In the genomic region with DNA sequence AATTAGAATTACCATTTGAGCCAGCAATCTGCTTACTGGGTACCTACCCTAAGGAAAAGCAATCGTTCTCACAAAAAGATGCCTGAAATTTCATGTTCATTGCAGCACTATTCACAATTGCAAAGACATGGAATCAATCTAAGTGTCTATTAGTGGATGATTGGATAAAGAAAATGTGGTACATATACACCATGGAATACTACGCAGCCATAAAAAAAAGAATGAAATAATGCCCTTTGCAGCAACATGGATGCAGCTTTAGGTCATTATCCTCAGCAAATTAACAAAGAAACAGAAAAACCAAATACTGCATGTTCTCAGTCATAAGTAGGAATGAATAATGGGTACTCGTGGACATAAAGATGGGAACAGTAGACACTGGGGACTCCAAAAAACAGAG, we compare ENCODE assay signal across 28 cellular contexts.
DNase-seq lines count a peak whose midpoint lies in the region; ATAC-seq, FAIRE-seq and TF ChIP-seq lines count a peak whose summit lies in the region.
"Had no signal": no experiment of that assay in that cellular context is flagged by ENCODE, and none has a peak within 500 bp of the region (broad histone marks: within the 10 kb centered on the region; RNA-seq: fewer than 3 reads in every experiment).

No MANE protein-coding gene starts in this region.

- POLR2A ChIA-PET in HCT116 (lab: Charles Lee): no interaction called here
- POLR2A ChIA-PET in HEK293 (lab: Yijun Ruan, JAX): no interaction called here
- POLR2A ChIA-PET in K562 (lab: Yijun Ruan, JAX): no interaction called here
- POLR2A ChIA-PET in naive thymus-derived CD8-positive, alpha-beta T cell (lab: Charles Lee): no interaction called here

- peaks cover 0 to 5% of the 10 kb centered on the region in 2 experiments; a peak in 1 of 4 replicates for H3K9me3 ChIP-seq in HCT116 (ENCODE audit: control insufficient read depth in 1 of 2, insufficient read depth in 1 of 2, low read depth in 1 of 2, low read length in 2 of 2)
- no peaks in the 10 kb centered on the region for H3K9me3 ChIP-seq in HEK293 (ENCODE audit: control insufficient read depth, insufficient read depth, low read depth, low read length)
- H3K9me3 ChIP-seq in K562 (replicated peaks; ENCODE audit: control insufficient read depth, insufficient read depth, low read depth, low read length): no peaks in the 10 kb centered on the region
- H3K9me3 ChIP-seq in spleen: peaks cover 0 to 5% (median 0%) of the 10 kb centered on the region in 8 donors
- H3K9me3 ChIP-seq: BE2C, BLaER1 had no signal

- TF ChIP-seq EP300 in K562 (IDR thresholded peaks at IDR 0.05; ENCODE audit: low read length): no peak

- no peaks in the 10 kb centered on the region for H3K27me3 ChIP-seq in HCT116 (ENCODE audit: insufficient read depth, low read length)
- H3K27me3 ChIP-seq in K562 (ENCODE audit: control insufficient read depth in 2 of 2, insufficient read depth in 2 of 2, low read length in 2 of 2): no peaks in the 10 kb centered on the region
- H3K27me3 ChIP-seq in spleen (replicated peaks in 1 of 7): no peaks in the 10 kb centered on the region
- H3K27me3 ChIP-seq: BE2C, BLaER1 had no signal

- H3K9me2 ChIP-seq in HCT116 (ENCODE audit: insufficient read depth): no peaks in the 10 kb centered on the region

- H3K79me2 ChIP-seq in HCT116 (ENCODE audit: insufficient read depth, low read length): no peaks in the 10 kb centered on the region
- no peaks in the 10 kb centered on the region for H3K79me2 ChIP-seq in K562 (ENCODE audit: control insufficient read depth, insufficient read depth, low read length)

- intact Hi-C loops in HCT116 (cut with micrococcal nuclease): no loop called here
- intact Hi-C loops in K562 (cut with micrococcal nuclease): no loop called here
- intact Hi-C loops in spleen (cut with DNase I; ENCODE audit: low total_unique reads): no loop called here

- H3K36me3 Mint-ChIP-seq in stimulated activated memory B cell treated with anti-CD40 and anti-IgM and Interleukin-4, amounts not matched to agents 10 μg/mL and 1 μg/mL and 100 μg/mL, for 72 hours: peaks cover 5% of the 10 kb centered on the region
- peaks cover 0 to 4% (median 3%) of the 10 kb centered on the region in 3 donors for H3K36me3 Mint-ChIP-seq in naive thymus-derived CD8-positive, alpha-beta T cell
- H3K36me3 Mint-ChIP-seq: CD14-positive monocyte; CD4-positive, alpha-beta memory T cell; CD8-positive, alpha-beta memory T cell had no signal

- H2AFZ ChIP-seq in HCT116 (ENCODE audit: low read depth, low read length, poor library complexity, severe bottlenecking) (no peak overlapping the region), K562 (ENCODE audit: low read depth, low read length) (no peak overlapping the region)

- TF ChIP-seq CTCF in HCT116 (IDR thresholded peaks at IDR 0.05 in 2 of 3, conservative IDR thresholded peaks at IDR 0.05 in 1 of 3; ENCODE audit: borderline replicate concordance in 1 of 3, insufficient read depth in 1 of 3, low read depth in 2 of 3, low read length in 2 of 3): no peak
- TF ChIP-seq CTCF in HEK293 (tag by site-specific recombination; IDR thresholded peaks at IDR 0.05): no peak
- TF ChIP-seq CTCF in K562 (IDR thresholded peaks at IDR 0.05 in 2 of 3, conservative IDR thresholded peaks at IDR 0.05 in 1 of 3; ENCODE audit: insufficient read depth in 2 of 3, low read depth in 1 of 3, low read length in 3 of 3): no peak
- TF ChIP-seq CTCF in spleen (IDR thresholded peaks at IDR 0.05 in 8 of 11, conservative IDR thresholded peaks at IDR 0.05 in 3 of 11): no peak

- FAIRE-seq in K562 (lab: Jason Lieb, UNC): no peak
- FAIRE-seq: A204.1, GM12878, GM12892, GM18507 had no signal

- no peak overlapping the region for H3K4me3 Mint-ChIP-seq in stimulated activated memory B cell treated with anti-CD40 and anti-IgM and Interleukin-4, amounts not matched to agents 10 μg/mL and 1 μg/mL and 100 μg/mL, for 72 hours
- H3K4me3 Mint-ChIP-seq in naive thymus-derived CD8-positive, alpha-beta T cell: no peak overlapping the region
- H3K4me3 Mint-ChIP-seq: CD14-positive monocyte; CD4-positive, alpha-beta memory T cell; CD4-positive, CD25-positive, alpha-beta regulatory T cell; CD8-positive, alpha-beta memory T cell had no signal

- 41% methylated on average over 3 of the region's 3 CpGs for WGBS in K562 (ENCODE audit: insufficient coverage, low coverage, missing lambda C conversion rate)
- WGBS in spleen, 5 donors: 77 to 96% (median 92%) methylated on average over 3 of the region's 3 CpGs

- in situ Hi-C loops in K562 (cut with MboI): no loop called here

- H3K4me2 ChIP-seq in HCT116 (ENCODE audit: low read length) (peak overlapping the region; percentile 50; the same call in 1 of the 2 replicates), K562 (ENCODE audit: insufficient read depth, low read length) (no peak overlapping the region)
- H3K4me2 ChIP-seq: BLaER1 had no signal

- peak overlapping the region; percentile 9 for H3K27ac Mint-ChIP-seq in stimulated activated memory B cell treated with anti-CD40 and anti-IgM and Interleukin-4, amounts not matched to agents 10 μg/mL and 1 μg/mL and 100 μg/mL, for 72 hours
- peak overlapping the region in 2 of 10 donors; percentile 22 to 51 for H3K27ac Mint-ChIP-seq in naive thymus-derived CD8-positive, alpha-beta T cell

- no peaks in the 10 kb centered on the region for H3K9me1 ChIP-seq in K562 (ENCODE audit: control insufficient read depth, insufficient read depth, low read length)

- ATAC-seq in HCT116 (no peak), K562 (no peak)
- ATAC-seq in stimulated activated memory B cell treated with anti-CD40 and anti-IgM and Interleukin-4, amounts not matched to agents 10 μg/mL and 1 μg/mL and 100 μg/mL, for 72 hours: no peak
- ATAC-seq in naive thymus-derived CD8-positive, alpha-beta T cell: no peak
- ATAC-seq: GM12878 had no signal

- peaks cover 9% of the 10 kb centered on the region for H3K4me1 Mint-ChIP-seq in stimulated activated memory B cell treated with anti-CD40 and anti-IgM and Interleukin-4, amounts not matched to agents 10 μg/mL and 1 μg/mL and 100 μg/mL, for 72 hours
- H3K4me1 Mint-ChIP-seq in naive thymus-derived CD8-positive, alpha-beta T cell: peaks cover 0 to 8% (median 0%) of the 10 kb centered on the region in 4 donors
- H3K4me1 Mint-ChIP-seq: CD8-positive, alpha-beta memory T cell had no signal

- TF ChIP-seq POLR2A in HCT116 (IDR thresholded peaks at IDR 0.05; ENCODE audit: borderline replicate concordance, extremely low read depth, insufficient read depth, insufficient read length) (no peak), K562 (conservative IDR thresholded peaks at IDR 0.05) (no peak), spleen (IDR thresholded peaks at IDR 0.05) (no peak)

- BruUV-seq in HCT116 (replicated peaks; lab: Mats Ljungman, UMichigan) (no TSS peak), K562 (replicated peaks; lab: Mats Ljungman, UMichigan) (no TSS peak)

- H3K27ac ChIP-seq in HCT116 (ENCODE audit: low read depth, low read length): no peak overlapping the region
- no peak overlapping the region for H3K27ac ChIP-seq in HEK293 (ENCODE audit: extremely low read depth, low read depth, low read length)
- H3K27ac ChIP-seq in K562 (ENCODE audit: extremely low read depth, low read depth, low read length): no peak overlapping the region
- no peak overlapping the region for H3K27ac ChIP-seq in spleen
- H3K27ac ChIP-seq: BLaER1 had no signal

- H4K20me1 ChIP-seq in HCT116 (ENCODE audit: insufficient read depth) (no peaks in the 10 kb centered on the region), K562 (replicated peaks; ENCODE audit: control insufficient read depth, insufficient read depth, low read length) (no peaks in the 10 kb centered on the region)
- H4K20me1 ChIP-seq: BLaER1 had no signal

- H3K4me3 ChIP-seq in HCT116 (replicated peaks in 1 of 2; ENCODE audit: low read depth in 1 of 2, low read length in 2 of 2) (no peak overlapping the region), HEK293 (ENCODE audit: low read depth, low read length) (no peak overlapping the region), K562 (no peak overlapping the region), spleen (no peak overlapping the region)
- H3K4me3 ChIP-seq: BLaER1, GM12878 had no signal

- peaks cover 3% of the 10 kb centered on the region for H3K9me3 Mint-ChIP-seq in stimulated activated memory B cell treated with anti-CD40 and anti-IgM and Interleukin-4, amounts not matched to agents 10 μg/mL and 1 μg/mL and 100 μg/mL, for 72 hours
- peaks cover 0 to 11% (median 4%) of the 10 kb centered on the region in 9 donors for H3K9me3 Mint-ChIP-seq in naive thymus-derived CD8-positive, alpha-beta T cell

- no peak for TF ChIP-seq RAD21 in HCT116 (IDR thresholded peaks at IDR 0.05; ENCODE audit: low read depth)
- TF ChIP-seq RAD21 in K562 (CRISPR knock-in tag; conservative IDR thresholded peaks at IDR 0.05 in 1 of 2, IDR thresholded peaks at IDR 0.05 in 1 of 2): no peak

- H3K9ac ChIP-seq in HCT116 (ENCODE audit: low read length): no peak overlapping the region
- H3K9ac ChIP-seq in K562 (ENCODE audit: insufficient read depth in 1 of 2, low read depth in 2 of 2, low read length in 2 of 2): no peak overlapping the region
- H3K9ac ChIP-seq: BLaER1 had no signal

- peaks cover 2 to 36% of the 10 kb centered on the region in 2 experiments; a peak in 3 of 4 replicates for H3K4me1 ChIP-seq in HCT116 (ENCODE audit: control insufficient read depth in 1 of 2, insufficient read depth in 2 of 2, low read length in 2 of 2)
- H3K4me1 ChIP-seq in HEK293 (ENCODE audit: control insufficient read depth, insufficient read depth, low read length): no peaks in the 10 kb centered on the region
- no peaks in the 10 kb centered on the region; a peak in 2 of 5 replicates for H3K4me1 ChIP-seq in K562 (replicated peaks in 1 of 2; ENCODE audit: control insufficient read depth in 2 of 2, insufficient read depth in 2 of 2, low read length in 2 of 2)
- no peaks in the 10 kb centered on the region for H3K4me1 ChIP-seq in spleen
- H3K4me1 ChIP-seq: BE2C had no signal

- H3K36me3 ChIP-seq in HCT116 (ENCODE audit: control insufficient read depth in 1 of 2, insufficient read depth in 2 of 2, low read length in 2 of 2) (no peaks in the 10 kb centered on the region), HEK293 (ENCODE audit: control insufficient read depth in 2 of 2, insufficient read depth in 1 of 2, low read length in 2 of 2) (no peaks in the 10 kb centered on the region), K562 (ENCODE audit: control insufficient read depth, insufficient read depth, low read length) (no peaks in the 10 kb centered on the region), spleen (no peaks in the 10 kb centered on the region)
- H3K36me3 ChIP-seq: BE2C, BLaER1 had no signal

- RAD21 ChIA-PET in HCT116 (lab: Charles Lee; ENCODE audit: low non-redundant PET in 1 of 2, low total read pairs in 2 of 2, uncharacterized antibody in 2 of 2, unreplicated experiment in 2 of 2): no interaction called here

- DNase-seq in HCT116 (ENCODE audit: low read depth, low spot score) (no peak), K562 (ENCODE audit: extremely low read depth in 1 of 4, low spot score in 3 of 4) (no peak), spleen (no peak)
- DNase-seq in naive thymus-derived CD8-positive, alpha-beta T cell: no peak
- DNase-seq in activated effector memory CD4-positive, alpha-beta T cell treated with Interleukin-2 at 50 U/mL for 16 hours: no peak
- DNase-seq: 8988T; ACHN; BE2C; C1 segment of cervical spinal cord; CD4-positive, alpha-beta memory T cell; CD4-positive, CD25-positive, alpha-beta regulatory T cell; CD8-positive, alpha-beta memory T cell; COR-L47; DMS 273 treated with DMSO at 0.1 percent for 48 hours; DMS153; DMS53; DMS79; DND-41; EL; GDM1 had no signal

- CTCF ChIA-PET in HCT116 (lab: Charles Lee) (no interaction called here), HEK293 (lab: Yijun Ruan, JAX) (no interaction called here), K562 (lab: Yijun Ruan, JAX; ENCODE audit: low intra/inter-chr PET ratio) (no interaction called here)

- H3K27me3 Mint-ChIP-seq in stimulated activated memory B cell treated with anti-CD40 and anti-IgM and Interleukin-4, amounts not matched to agents 10 μg/mL and 1 μg/mL and 100 μg/mL, for 72 hours: no peaks in the 10 kb centered on the region
- H3K27me3 Mint-ChIP-seq in naive thymus-derived CD8-positive, alpha-beta T cell: no peaks in the 10 kb centered on the region
- H3K27me3 Mint-ChIP-seq: CD4-positive, alpha-beta memory T cell had no signal
